ENCODE assay signal across 9 cellular contexts in the genomic region with DNA sequence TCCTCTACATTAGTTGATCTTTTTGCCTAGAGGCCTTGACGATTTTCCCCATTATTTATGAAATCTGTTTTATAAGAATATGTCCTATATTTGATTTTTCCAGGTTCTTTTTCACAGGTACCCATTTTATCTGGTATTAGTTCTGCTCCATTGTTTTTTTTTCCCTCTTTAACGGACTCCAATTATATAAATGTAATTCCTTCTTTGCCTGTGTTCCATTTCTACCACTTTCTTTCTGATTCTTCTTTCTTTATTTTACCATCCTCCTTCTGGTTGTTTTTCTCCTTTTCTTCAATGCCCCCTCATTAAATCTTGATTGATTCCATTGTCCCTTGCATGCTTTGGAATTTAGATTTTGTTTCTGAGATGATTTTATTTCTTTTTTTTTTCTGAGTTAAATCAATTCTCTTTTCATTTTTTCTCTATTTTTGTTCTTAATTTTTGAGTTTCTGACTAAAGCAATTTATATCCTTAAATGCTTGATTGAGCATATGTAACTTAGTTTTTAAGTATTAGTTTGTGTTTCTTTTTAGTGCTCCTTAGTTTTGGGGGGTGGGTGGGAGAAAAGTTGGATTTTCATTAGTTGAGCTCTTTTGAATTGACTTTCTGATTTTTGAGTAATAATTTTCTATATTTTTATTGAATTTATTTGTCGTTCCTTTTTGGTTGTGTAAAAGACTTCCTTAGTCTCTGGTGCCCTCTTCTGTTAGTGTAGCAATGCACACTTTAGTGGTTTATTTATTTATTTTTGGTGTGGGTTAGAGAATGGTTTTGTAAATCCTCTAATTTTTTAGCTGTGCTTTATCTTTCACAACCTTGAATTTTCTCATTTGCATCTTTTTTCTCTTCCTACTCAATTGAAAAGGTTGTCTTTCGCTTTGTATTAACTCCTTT.
DNase-seq lines count a peak whose midpoint lies in the region; ATAC-seq and TF ChIP-seq lines count a peak whose summit lies in the region.
"Had no signal": no experiment of that assay in that cellular context is flagged by ENCODE, and none has a peak within 500 bp of the region (broad histone marks: within the 10 kb centered on the region; RNA-seq: fewer than 3 reads in every experiment).

No MANE protein-coding gene starts in this region.

- no peaks in the 10 kb centered on the region for H3K9me3 ChIP-seq in CD4-positive, alpha-beta T cell (ENCODE audit: control insufficient read depth, low read length)
- H3K9me3 ChIP-seq in effector memory CD4-positive, alpha-beta T cell (ENCODE audit: control insufficient read depth, low read length) = no peaks in the 10 kb centered on the region

- TF ChIP-seq CTCF in CD4-positive, alpha-beta T cell (IDR thresholded peaks at IDR 0.05) = no peak

- peaks cover 5% of the 10 kb centered on the region for H3K4me1 Mint-ChIP-seq in CD4-positive, alpha-beta T cell (ENCODE audit: low read depth)

- intact Hi-C loops in CD4-positive, alpha-beta T cell (cut with DNase I, micrococcal nuclease) = loop anchor here in 1 of 2 experiments (1.0 kb wide), 1 partner anchor 259 kb away; no protein-coding TSS in a partner anchor

- no peak overlapping the region for H3K27ac Mint-ChIP-seq in CD4-positive, alpha-beta T cell
- H3K27ac Mint-ChIP-seq: CD8-positive, alpha-beta memory T cell had no signal

- peaks cover 14% of the 10 kb centered on the region for H3K36me3 Mint-ChIP-seq in CD4-positive, alpha-beta T cell (ENCODE audit: low read depth)

- H3K27me3 Mint-ChIP-seq in CD4-positive, alpha-beta T cell = no peaks in the 10 kb centered on the region
- H3K27me3 Mint-ChIP-seq: CD8-positive, alpha-beta memory T cell had no signal

- peak; percentile 38 for DNase-seq in NOMO-1 (lab: John Stamatoyannopoulos, UW; ENCODE audit: unreplicated experiment in 2 of 2)
- no peak for DNase-seq in NOMO-1 treated with dmso at 0.1 percent for 144 hours (lab: John Stamatoyannopoulos, UW; ENCODE audit: unreplicated experiment)
- DNase-seq in NCI-H82 (lab: John Stamatoyannopoulos, UW) = peak; percentile 40
- peak; percentile 59 for DNase-seq in dermis blood vessel endothelial cell
- DNase-seq in renal cortical epithelial cell (ENCODE audit: low read depth) = peak; percentile 16
- no peak for DNase-seq in CD4-positive, alpha-beta T cell
- DNase-seq in effector memory CD4-positive, alpha-beta T cell = no peak
- DNase-seq: CD8-positive, alpha-beta memory T cell had no signal

- peaks cover 2% of the 10 kb centered on the region for H3K9me3 Mint-ChIP-seq in CD4-positive, alpha-beta T cell

- H3K4me3 Mint-ChIP-seq in CD4-positive, alpha-beta T cell = no peak overlapping the region
- H3K4me3 Mint-ChIP-seq: CD8-positive, alpha-beta memory T cell had no signal

- no peak overlapping the region for H3K27ac ChIP-seq in CD4-positive, alpha-beta T cell (ENCODE audit: low read depth, low read length)
- no peak overlapping the region for H3K27ac ChIP-seq in effector memory CD4-positive, alpha-beta T cell (ENCODE audit: insufficient read depth, low read length, poor library complexity, severe bottlenecking)

- H3K4me3 ChIP-seq in effector memory CD4-positive, alpha-beta T cell (ENCODE audit: insufficient read depth, low read depth, low read length, poor library complexity, severe bottlenecking) = no peak overlapping the region

- H3K27me3 ChIP-seq in CD4-positive, alpha-beta T cell (ENCODE audit: control insufficient read depth, insufficient read depth, low read length) = no peaks in the 10 kb centered on the region
- no peaks in the 10 kb centered on the region for H3K27me3 ChIP-seq in effector memory CD4-positive, alpha-beta T cell (replicated peaks; ENCODE audit: control insufficient read depth, insufficient read depth, low read length, poor library complexity, severe bottlenecking)

- no peaks in the 10 kb centered on the region for H3K36me3 ChIP-seq in effector memory CD4-positive, alpha-beta T cell (ENCODE audit: control insufficient read depth, insufficient read depth, low read length)

- no peaks in the 10 kb centered on the region for H3K4me1 ChIP-seq in effector memory CD4-positive, alpha-beta T cell (ENCODE audit: control insufficient read depth, insufficient read depth, low read length, poor library complexity, severe bottlenecking)

- CTCF ChIA-PET in CD4-positive, alpha-beta T cell (lab: Charles Lee) = interaction anchor here (0.8 kb wide), 1 partner anchor 8 kb away, joined by 3 read pairs; no protein-coding TSS in a partner anchor

- POLR2A ChIA-PET in CD4-positive, alpha-beta T cell (lab: Charles Lee) = no interaction called here

- ATAC-seq in HG03097 (IDR thresholded peaks at IDR 0.05; ENCODE audit: low FRiP score, unreplicated experiment) = no peak
- ATAC-seq in CD4-positive, alpha-beta T cell (ENCODE audit: poor library complexity) = no peak

Comparison
In these comparisons a context has a peak if more than half of its experiments do, and no peak if none do; other contexts are left out.
1. DNase-seq: peak in NOMO-1 (2 of 2), NCI-H82 (single experiment), dermis blood vessel endothelial cell (single experiment) and renal cortical epithelial cell (single experiment); none in NOMO-1 treated with dmso at 0.1 percent for 144 hours (single experiment), CD4-positive, alpha-beta T cell (0 of 10) and effector memory CD4-positive, alpha-beta T cell (0 of 3).